Comparison of ENCODE assay signal across 5 cellular contexts in genomic region chr16:32071586-32071985, GRCh38.
DNase-seq lines count a peak whose midpoint lies in the region; ATAC-seq and TF ChIP-seq lines count a peak whose summit lies in the region.
"Not testable (repeated sequence)": the region's sequence is repeated elsewhere in the genome, so short reads cannot be mapped to it uniquely, and the experiment has no call there.

No MANE protein-coding gene starts in this region.

- not testable (repeated sequence) for H2AFZ ChIP-seq in DND-41 (ENCODE audit: low read depth, low read length)

- H3K4me1 ChIP-seq in DND-41 (ENCODE audit: insufficient read depth, low read length); naive thymus-derived CD4-positive, alpha-beta T cell (ENCODE audit: control insufficient read depth in 2 of 2, insufficient read depth in 2 of 2, low read length in 2 of 2): not testable (repeated sequence)

- not testable (repeated sequence) for H3K36me3 ChIP-seq in DND-41 (ENCODE audit: insufficient read depth, low read length); naive thymus-derived CD4-positive, alpha-beta T cell (ENCODE audit: control insufficient read depth in 2 of 3, insufficient read depth in 3 of 3, low read length in 3 of 3)

- not testable (repeated sequence) for H3K27me3 ChIP-seq in DND-41 (ENCODE audit: insufficient read depth, low read length, poor library complexity); naive thymus-derived CD4-positive, alpha-beta T cell (ENCODE audit: control insufficient read depth in 2 of 2, insufficient read depth in 2 of 2, low read length in 2 of 2)

- not testable (repeated sequence) for H3K9me3 ChIP-seq in DND-41 (ENCODE audit: insufficient read depth, low read length, severe bottlenecking); naive thymus-derived CD4-positive, alpha-beta T cell (ENCODE audit: control insufficient read depth in 2 of 3, low read length in 3 of 3)

- H3K4me2 ChIP-seq in DND-41 (ENCODE audit: insufficient read depth, low read length), result not testable (repeated sequence)

- H3K9me3 Mint-ChIP-seq in T-cell; activated CD8-positive, alpha-beta T cell treated with anti-CD3 and anti-CD28 coated beads for 36 hours; activated naive CD4-positive, alpha-beta T cell treated with anti-CD3 and anti-CD28 coated beads, Interleukin-2, amount 50 U/mL, for 72 hours; naive thymus-derived CD4-positive, alpha-beta T cell: not testable (repeated sequence)

- H3K4me3 Mint-ChIP-seq in T-cell; activated CD8-positive, alpha-beta T cell treated with anti-CD3 and anti-CD28 coated beads for 36 hours; naive thymus-derived CD4-positive, alpha-beta T cell: not testable (repeated sequence)

- not testable (repeated sequence) for H3K27me3 Mint-ChIP-seq in T-cell; activated CD8-positive, alpha-beta T cell treated with anti-CD3 and anti-CD28 coated beads for 36 hours; naive thymus-derived CD4-positive, alpha-beta T cell

- not testable (repeated sequence) for H3K4me3 ChIP-seq in DND-41 (ENCODE audit: low read depth in 1 of 2, low read length in 2 of 2); naive thymus-derived CD4-positive, alpha-beta T cell (ENCODE audit: low read length)

- not testable (repeated sequence) for H3K4me1 Mint-ChIP-seq in T-cell; activated CD8-positive, alpha-beta T cell treated with anti-CD3 and anti-CD28 coated beads for 36 hours (ENCODE audit: low read depth); naive thymus-derived CD4-positive, alpha-beta T cell

- H3K36me3 Mint-ChIP-seq in T-cell; activated CD8-positive, alpha-beta T cell treated with anti-CD3 and anti-CD28 coated beads for 36 hours (ENCODE audit: low read depth); activated naive CD4-positive, alpha-beta T cell treated with anti-CD3 and anti-CD28 coated beads, Interleukin-2, amount 50 U/mL, for 72 hours; naive thymus-derived CD4-positive, alpha-beta T cell: not testable (repeated sequence)

- intact Hi-C loops in activated CD8-positive, alpha-beta T cell treated with anti-CD3 and anti-CD28 coated beads for 36 hours (cut with micrococcal nuclease); naive thymus-derived CD4-positive, alpha-beta T cell (cut with micrococcal nuclease): not testable (repeated sequence)

- not testable (repeated sequence) for H3K9ac ChIP-seq in DND-41 (ENCODE audit: low read depth, low read length)

- not testable (repeated sequence) for DNase-seq in DND-41; T-cell; activated CD8-positive, alpha-beta T cell treated with anti-CD3 and anti-CD28 coated beads for 36 hours; activated naive CD4-positive, alpha-beta T cell treated with anti-CD3 and anti-CD28 coated beads, Interleukin-2, amount 50 U/mL, for 72 hours (ENCODE audit: low spot score in 2 of 2); naive thymus-derived CD4-positive, alpha-beta T cell

- H4K20me1 ChIP-seq in DND-41 (ENCODE audit: insufficient read depth, low read length), result not testable (repeated sequence)

- POLR2A ChIA-PET in T-cell (lab: Charles Lee); activated CD8-positive, alpha-beta T cell treated with anti-CD3 and anti-CD28 coated beads for 36 hours (lab: Charles Lee); naive thymus-derived CD4-positive, alpha-beta T cell (lab: Charles Lee): not testable (repeated sequence)

- CTCF ChIA-PET in T-cell (lab: Charles Lee); activated CD8-positive, alpha-beta T cell treated with anti-CD3 and anti-CD28 coated beads for 36 hours (lab: Charles Lee); naive thymus-derived CD4-positive, alpha-beta T cell (lab: Charles Lee): not testable (repeated sequence)

- not testable (repeated sequence) for H3K27ac Mint-ChIP-seq in T-cell; activated CD8-positive, alpha-beta T cell treated with anti-CD3 and anti-CD28 coated beads for 36 hours; activated naive CD4-positive, alpha-beta T cell treated with anti-CD3 and anti-CD28 coated beads, Interleukin-2, amount 50 U/mL, for 72 hours; naive thymus-derived CD4-positive, alpha-beta T cell

- not testable (repeated sequence) for H3K79me2 ChIP-seq in DND-41 (ENCODE audit: insufficient read depth, low read length)

- H3K27ac ChIP-seq in DND-41 (ENCODE audit: low read length); naive thymus-derived CD4-positive, alpha-beta T cell (ENCODE audit: low read depth, low read length): not testable (repeated sequence)

- not testable (repeated sequence) for TF ChIP-seq CTCF in DND-41 (IDR thresholded peaks at IDR 0.05; ENCODE audit: borderline replicate concordance, extremely low read depth, low read length, poor library complexity, severe bottlenecking); activated CD8-positive, alpha-beta T cell treated with anti-CD3 and anti-CD28 coated beads for 36 hours (IDR thresholded peaks at IDR 0.05)

- ATAC-seq in DND-41 (ENCODE audit: insufficient read depth, low read depth), result peak; percentile 90
- ATAC-seq in T-cell (replicated peaks in 1 of 4), result peak in 3 of 4 experiments; percentile 45 to 71 (median 57)
- ATAC-seq in activated CD8-positive, alpha-beta T cell treated with anti-CD3 and anti-CD28 coated beads for 36 hours, result peak; percentile 45
- ATAC-seq in activated naive CD4-positive, alpha-beta T cell treated with anti-CD3 and anti-CD28 coated beads, Interleukin-2, amount 50 U/mL, for 72 hours, result peak; percentile 47 to 66
- peak; percentile 12 for ATAC-seq in naive thymus-derived CD4-positive, alpha-beta T cell

Comparison
In these comparisons a context has a peak if more than half of its experiments do, and no peak if none do; other contexts are left out.
1. ATAC-seq: peak in every context shown above with its lines; median percentile 90 in DND-41; 57 in T-cell; 56 in activated naive CD4-positive, alpha-beta T cell treated with anti-CD3 and anti-CD28 coated beads, Interleukin-2, amount 50 U/mL, for 72 hours; 45 in activated CD8-positive, alpha-beta T cell treated with anti-CD3 and anti-CD28 coated beads for 36 hours; 12 in naive thymus-derived CD4-positive, alpha-beta T cell.